1 cellular context compared by ENCODE assay signal in the genomic region with DNA sequence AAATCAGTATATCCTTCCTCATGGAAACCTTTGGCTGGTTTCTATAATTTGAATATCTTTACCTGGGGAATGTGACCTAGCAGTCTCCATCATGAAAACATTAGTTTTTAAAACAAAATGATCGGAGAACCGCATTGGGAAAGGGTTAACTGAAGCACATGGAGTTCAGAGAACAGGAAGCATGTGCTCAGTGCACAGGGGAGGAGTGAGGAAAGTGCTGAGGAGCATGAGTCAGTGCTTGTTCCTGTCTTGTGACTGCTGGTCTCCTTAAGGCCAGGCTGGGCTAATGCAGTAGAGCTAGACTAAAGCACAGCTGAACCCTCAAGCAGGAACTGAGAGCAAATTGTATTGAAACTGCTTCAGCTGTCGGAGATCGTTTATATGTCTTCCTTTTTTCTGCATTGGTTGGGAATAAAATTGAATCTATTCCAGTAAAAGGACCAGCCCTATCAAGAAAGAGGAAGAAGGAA.
TF ChIP-seq lines count a peak whose summit lies in the region.

No MANE protein-coding gene starts in this region.

TF ChIP-seq in IMR-90, 13 proteins besides CTCF, POLR2A, EP300 and RAD21 (continued from another document):
- TF ChIP-seq FOS (IDR thresholded peaks at IDR 0.05; ENCODE audit: low read depth, low read length) (peak; percentile 47; the same call in 1 of the 2 replicates), CEBPB (IDR thresholded peaks at IDR 0.05; ENCODE audit: low read depth, low read length) (peak; percentile 69), USF2 (IDR thresholded peaks at IDR 0.05; ENCODE audit: low read depth, low read length) (peak; percentile 75; the same call in 1 of the 2 replicates), NFE2L2 (IDR thresholded peaks at IDR 0.05; ENCODE audit: low read depth, low read length) (0 out of 2 replicates have a peak, but pooled peaks have one; percentile 56), BHLHE40 (IDR thresholded peaks at IDR 0.05; ENCODE audit: low read depth, low read length) (peak; percentile 64; the same call in 1 of the 2 replicates)
- TF ChIP-seq, protein P1, sequence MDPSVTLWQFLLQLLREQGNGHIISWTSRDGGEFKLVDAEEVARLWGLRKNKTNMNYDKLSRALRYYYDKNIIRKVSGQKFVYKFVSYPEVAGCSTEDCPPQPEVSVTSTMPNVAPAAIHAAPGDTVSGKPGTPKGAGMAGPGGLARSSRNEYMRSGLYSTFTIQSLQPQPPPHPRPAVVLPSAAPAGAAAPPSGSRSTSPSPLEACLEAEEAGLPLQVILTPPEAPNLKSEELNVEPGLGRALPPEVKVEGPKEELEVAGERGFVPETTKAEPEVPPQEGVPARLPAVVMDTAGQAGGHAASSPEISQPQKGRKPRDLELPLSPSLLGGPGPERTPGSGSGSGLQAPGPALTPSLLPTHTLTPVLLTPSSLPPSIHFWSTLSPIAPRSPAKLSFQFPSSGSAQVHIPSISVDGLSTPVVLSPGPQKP (IDR thresholded peaks at IDR 0.05; ENCODE audit: borderline replicate concordance, low read depth, low read length) = no peak
